16 cellular contexts compared by ENCODE assay signal in the genomic region with DNA sequence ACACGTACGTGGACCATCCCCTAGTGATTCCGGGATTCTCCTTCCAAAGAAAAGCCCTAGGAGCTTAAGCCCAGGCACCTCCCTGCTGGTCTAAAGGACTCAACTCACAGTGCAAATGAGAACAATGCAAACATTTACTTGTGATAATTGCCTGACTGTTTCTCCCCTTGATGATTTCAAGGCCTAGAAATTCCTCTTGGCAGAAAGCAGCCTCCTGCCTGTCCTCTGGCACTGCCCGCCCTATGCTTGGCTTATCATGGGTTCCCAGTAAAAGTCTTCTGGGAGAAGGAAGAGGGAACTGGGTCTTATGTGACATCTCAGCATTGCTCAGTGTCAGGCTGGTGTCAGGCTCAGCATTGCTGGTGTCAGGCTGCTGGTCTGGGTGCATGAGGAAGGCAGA.
"Had no signal": no experiment of that assay in that cellular context is flagged by ENCODE, and none has a peak within 500 bp of the region (broad histone marks: within the 10 kb centered on the region; RNA-seq: fewer than 3 reads in every experiment).

No MANE protein-coding gene starts in this region.

- H3K4me1 ChIP-seq: ascending aorta, gastrocnemius medialis, heart right ventricle, tibial artery had no signal

- H3K4me3 ChIP-seq: ascending aorta, breast epithelium, gastrocnemius medialis, heart right ventricle, tibial artery had no signal

- H3K27ac ChIP-seq: ascending aorta, epithelial cell of prostate, gastrocnemius medialis, heart right ventricle, tibial artery had no signal

- H3K27me3 ChIP-seq: ascending aorta, breast epithelium, gastrocnemius medialis had no signal

- H3K36me3 ChIP-seq: ascending aorta, breast epithelium, gastrocnemius medialis, heart right ventricle, tibial artery had no signal

- DNase-seq: activated CD4-positive, alpha-beta T cell treated with anti-CD3 and anti-CD28 coated beads, Interleukin-2, amount 50 U/mL, for 4 hours; activated CD4-positive, CD25-positive, alpha-beta regulatory T cell treated with anti-CD3 and anti-CD28 coated beads, Interleukin-2, amount 50 U/mL, for 72 hours; activated naive CD4-positive, alpha-beta T cell treated with anti-CD3 and anti-CD28 coated beads for 36 hours; dermis blood vessel endothelial cell; effector memory CD8-positive, alpha-beta T cell; gastrocnemius medialis; heart right ventricle; mesenchymal stem cell; stimulated activated CD4-positive, alpha-beta T cell treated with anti-CD3 and anti-CD28 coated beads, Interleukin-1b, Interleukin-23, amount 100 ng/mL, for 48 hours; tibial artery had no signal

- ATAC-seq: activated T-helper 17 cell treated with anti-CD3 and anti-CD28 coated beads, Interleukin-2, amount 50 U/mL, for 72 hours; effector memory CD8-positive, alpha-beta T cell; gastrocnemius medialis; heart right ventricle; left lobe of liver; SK-N-SH treated with all-trans-retinoic acid at 6 μM for 48 hours had no signal

- H3K9me3 ChIP-seq: breast epithelium had no signal
